14 cellular contexts compared by ENCODE assay signal in genomic region chr15:68218331-68218730, GRCh38.
"Had no signal": no experiment of that assay in that cellular context is flagged by ENCODE, and none has a peak within 500 bp of the region (broad histone marks: within the 10 kb centered on the region; RNA-seq: fewer than 3 reads in every experiment).

No MANE protein-coding gene starts in this region.

- H3K27me3 Mint-ChIP-seq: activated naive CD8-positive, alpha-beta T cell treated with anti-CD3 and anti-CD28 coated beads for 36 hours had no signal

- H3K9me3 Mint-ChIP-seq: activated naive CD8-positive, alpha-beta T cell treated with anti-CD3 and anti-CD28 coated beads for 36 hours; natural killer cell had no signal

- H3K27ac ChIP-seq: cardiac muscle cell, pancreas, tibial artery, VCaP had no signal

- H3K9me3 ChIP-seq: pancreas, tibial artery had no signal

- H3K36me3 ChIP-seq: cardiac muscle cell, pancreas, tibial artery had no signal

- H3K27ac Mint-ChIP-seq: activated naive CD8-positive, alpha-beta T cell treated with anti-CD3 and anti-CD28 coated beads for 36 hours; natural killer cell had no signal

- H3K4me3 Mint-ChIP-seq: activated naive CD8-positive, alpha-beta T cell treated with anti-CD3 and anti-CD28 coated beads for 36 hours; natural killer cell had no signal

- H3K4me1 ChIP-seq: pancreas, tibial artery had no signal

- H3K27me3 ChIP-seq: cardiac muscle cell, pancreas, tibial artery had no signal

- DNase-seq: activated CD4-positive, CD25-positive, alpha-beta regulatory T cell treated with anti-CD3 and anti-CD28 coated beads, Interleukin-2, amount 50 U/mL, for 72 hours; activated gamma-delta T cell treated with Interleukin-2 at 50 U/mL for 16 hours; activated naive CD8-positive, alpha-beta T cell treated with anti-CD3 and anti-CD28 coated beads for 36 hours; amniotic stem cell; natural killer cell; stimulated activated CD4-positive, alpha-beta T cell treated with anti-CD3 and anti-CD28 coated beads, Interleukin-12 subunit alpha, Interleukin-12 subunit beta, amount 100 ng/mL, for 4 hours; stimulated activated CD4-positive, alpha-beta T cell treated with anti-CD3 and anti-CD28 coated beads, Interleukin-1b, Interleukin-23, amount 100 ng/mL, for 48 hours; stimulated activated naive CD4-positive, alpha-beta T cell treated with Interleukin-2 at 50 U/mL for 16 hours; SW 1271; T-helper 2 cell had no signal

- H3K36me3 Mint-ChIP-seq: natural killer cell had no signal

- H3K4me3 ChIP-seq: cardiac muscle cell, pancreas, tibial artery had no signal
